Comparison of ENCODE assay signal across 30 cellular contexts in the genomic region with DNA sequence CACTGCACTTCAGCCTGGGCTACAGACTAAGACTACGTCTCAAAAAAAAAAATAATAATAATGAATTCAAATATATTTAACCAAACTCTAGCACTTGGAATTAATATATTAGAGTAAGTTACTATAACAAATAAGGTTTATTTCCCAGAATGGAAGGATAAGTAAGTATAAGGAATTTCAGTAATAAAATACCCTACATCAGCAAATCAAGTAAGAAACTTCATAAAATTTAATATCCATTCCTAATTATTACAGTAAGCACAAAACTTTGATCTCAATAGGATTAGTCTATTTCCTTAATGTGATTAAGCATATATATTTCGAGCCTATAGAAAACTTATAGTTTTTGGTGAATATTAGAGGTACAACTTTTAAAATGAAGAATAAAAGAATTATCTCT.
"Had no signal": no experiment of that assay in that cellular context is flagged by ENCODE, and none has a peak within 500 bp of the region (broad histone marks: within the 10 kb centered on the region; RNA-seq: fewer than 3 reads in every experiment).

No MANE protein-coding gene starts in this region.

- H3K4me3 ChIP-seq: adrenal gland, body of pancreas, esophagus muscularis mucosa, gastroesophageal sphincter, heart right ventricle had no signal

- H3K27ac ChIP-seq: adrenal gland, body of pancreas, esophagus muscularis mucosa, foreskin keratinocyte, gastroesophageal sphincter, heart right ventricle had no signal

- ATAC-seq: activated CD4-positive, alpha-beta T cell treated with anti-CD3 and anti-CD28 coated beads for 36 hours; activated CD8-positive, alpha-beta memory T cell treated with anti-CD3 and anti-CD28 coated beads, Interleukin-2, amount 10 ng/mL, durations not matched to agents 7 days and 5 days; activated CD8-positive, alpha-beta T cell treated with anti-CD3 and anti-CD28 coated beads, Interleukin-2, amount 10 ng/mL, durations not matched to agents 7 days and 5 days; activated naive CD8-positive, alpha-beta T cell treated with anti-CD3 and anti-CD28 coated beads, Interleukin-2, amount 50 U/mL, for 24 hours; body of pancreas; effector memory CD8-positive, alpha-beta T cell; foreskin keratinocyte; gastroesophageal sphincter; heart right ventricle had no signal

- H3K27me3 ChIP-seq: adrenal gland, body of pancreas, esophagus muscularis mucosa, foreskin keratinocyte, gastroesophageal sphincter, heart right ventricle had no signal

- DNase-seq: activated CD4-positive, alpha-beta memory T cell treated with anti-CD3 and anti-CD28 coated beads for 36 hours; activated CD4-positive, alpha-beta T cell treated with anti-CD3 and anti-CD28 coated beads for 36 hours; activated CD4-positive, alpha-beta T cell treated with anti-CD3 and anti-CD28 coated beads, Interleukin-2, amount 10 ng/mL, durations not matched to agents 24 days and 14 days; activated CD4-positive, CD25-positive, alpha-beta regulatory T cell; activated CD4-positive, CD25-positive, alpha-beta regulatory T cell treated with anti-CD3 and anti-CD28 coated beads, Interleukin-2, amount 50 U/mL, for 72 hours; activated CD8-positive, alpha-beta memory T cell treated with anti-CD3 and anti-CD28 coated beads, Interleukin-2, amount 10 ng/mL, durations not matched to agents 7 days and 5 days; activated CD8-positive, alpha-beta memory T cell treated with anti-CD3 and anti-CD28 coated beads, Interleukin-2, amount 50 U/mL, for 4 hours; activated CD8-positive, alpha-beta T cell treated with anti-CD3 and anti-CD28 coated beads, Interleukin-2, amount 10 ng/mL, durations not matched to agents 7 days and 5 days; activated effector memory CD4-positive, alpha-beta T cell treated with anti-CD3 and anti-CD28 coated beads, Interleukin-2, amount 50 U/mL, for 16 hours; activated naive CD4-positive, alpha-beta T cell treated with anti-CD3 and anti-CD28 coated beads for 36 hours; activated naive CD8-positive, alpha-beta T cell treated with anti-CD3 and anti-CD28 coated beads for 36 hours; activated naive CD8-positive, alpha-beta T cell treated with anti-CD3 and anti-CD28 coated beads, Interleukin-2, amount 50 U/mL, for 24 hours; activated T-cell treated with anti-CD3 and anti-CD28 coated beads, Interleukin-2, amount 50 U/mL, for 1 hour; activated T-cell treated with anti-CD3 and anti-CD28 coated beads, Interleukin-2, amount 50 U/mL, for 48 hours; adrenal gland; amygdala; aorta; body of pancreas; caudate nucleus; cortex of kidney; dermis blood vessel endothelial cell; effector CD4-positive, alpha-beta T cell; effector memory CD8-positive, alpha-beta T cell; erythroblast; foreskin keratinocyte; heart right ventricle; T1000 had no signal

- H3K4me1 ChIP-seq: adrenal gland, body of pancreas, esophagus muscularis mucosa, foreskin keratinocyte, gastroesophageal sphincter, heart right ventricle had no signal

- H3K9me3 ChIP-seq: adrenal gland, body of pancreas, esophagus muscularis mucosa, gastroesophageal sphincter, heart right ventricle had no signal

- H3K36me3 ChIP-seq: adrenal gland had no signal

- FAIRE-seq: colon had no signal
